1 cellular context compared by ENCODE assay signal in genomic region chr7:149690688-149691446, GRCh38.
TF ChIP-seq lines count a peak whose summit lies in the region.

No MANE protein-coding gene starts in this region.

TF ChIP-seq in K562, 482 proteins besides CTCF, POLR2A, EP300 and RAD21 (continued from another document and continues in another):
- TF ChIP-seq ELK3 (CRISPR knock-in tag; IDR thresholded peaks at IDR 0.05) (no peak), ZZZ3 (IDR thresholded peaks at IDR 0.05) (no peak), KLF1 (tag; IDR thresholded peaks at IDR 0.05) (peak; percentile 59; the same call in 1 of the 2 replicates), IRF9 (tag; IDR thresholded peaks at IDR 0.05) (no peak), ZNF561 (CRISPR knock-in tag; conservative IDR thresholded peaks at IDR 0.05) (no peak), MXD1 (CRISPR knock-in tag; IDR thresholded peaks at IDR 0.05; ENCODE audit: borderline replicate concordance, poor library complexity, severe bottlenecking) (no peak), EHMT2 (IDR thresholded peaks at IDR 0.05) (no peak), HDGF (IDR thresholded peaks at IDR 0.05) (no peak), DNMT1 (IDR thresholded peaks at IDR 0.05) (no peak; the same call in 1 of the 2 replicates), ZBTB26 (CRISPR knock-in tag; IDR thresholded peaks at IDR 0.05) (no peak), CTBP1 (IDR thresholded peaks at IDR 0.05; ENCODE audit: borderline replicate concordance) (peak; percentile 100), CEBPB (tag; IDR thresholded peaks at IDR 0.05) (peak; percentile 75), PHB (CRISPR knock-in tag; IDR thresholded peaks at IDR 0.05) (no peak), GABPA (tag; conservative IDR thresholded peaks at IDR 0.05; ENCODE audit: low read depth) (peak; percentile 71), THRA (IDR thresholded peaks at IDR 0.05) (no peak), ATF2 (CRISPR knock-in tag; IDR thresholded peaks at IDR 0.05) (no peak), FOS (IDR thresholded peaks at IDR 0.05; ENCODE audit: extremely low read depth, insufficient read length) (peak; percentile 24), HBP1 (CRISPR knock-in tag; IDR thresholded peaks at IDR 0.05) (no peak), MAFK (IDR thresholded peaks at IDR 0.05; ENCODE audit: low read length) (peak; percentile 49), STAT6 (CRISPR knock-in tag; IDR thresholded peaks at IDR 0.05) (no peak), PHTF2 (CRISPR knock-in tag; IDR thresholded peaks at IDR 0.05) (0 out of 2 replicates have a peak, but pooled peaks have one; percentile 61), CHCHD3 (CRISPR knock-in tag; IDR thresholded peaks at IDR 0.05) (no peak), PREB (CRISPR knock-in tag; IDR thresholded peaks at IDR 0.05) (no peak), YBX1 (IDR thresholded peaks at IDR 0.05) (no peak), ZNF740 (CRISPR knock-in tag; IDR thresholded peaks at IDR 0.05) (no peak), ZNF740 (tag; IDR thresholded peaks at IDR 0.05) (peak in 1 of 2 experiments; percentile 46; a peak in 1 of 4 replicates), ID3 (CRISPR knock-in tag; IDR thresholded peaks at IDR 0.05) (no peak), ID3 (tag; IDR thresholded peaks at IDR 0.05) (peak; percentile 72; the same call in 1 of the 2 replicates), ZNF766 (CRISPR knock-in tag; conservative IDR thresholded peaks at IDR 0.05) (no peak; the same call in 1 of the 2 replicates), CREB3L1 (IDR thresholded peaks at IDR 0.05; ENCODE audit: borderline replicate concordance, low read depth) (no peak), TBL1XR1 (IDR thresholded peaks at IDR 0.05; ENCODE audit: low read length in 2 of 2) (peak in 1 of 2 experiments; percentile 82; a peak in 2 of 4 replicates), TCF7 (IDR thresholded peaks at IDR 0.05; ENCODE audit: borderline replicate concordance) (0 out of 2 replicates have a peak, but pooled peaks have one; percentile 12), USF2 (CRISPR knock-in tag; IDR thresholded peaks at IDR 0.05) (no peak), MITF (IDR thresholded peaks at IDR 0.05) (0 out of 2 replicates have a peak, but pooled peaks have one; percentile 22), NEUROD1 (IDR thresholded peaks at IDR 0.05; ENCODE audit: borderline replicate concordance, low read depth, low read length, partially characterized antibody) (peak; percentile 22)
